ENCODE assay signal across 8 cellular contexts in the genomic region with DNA sequence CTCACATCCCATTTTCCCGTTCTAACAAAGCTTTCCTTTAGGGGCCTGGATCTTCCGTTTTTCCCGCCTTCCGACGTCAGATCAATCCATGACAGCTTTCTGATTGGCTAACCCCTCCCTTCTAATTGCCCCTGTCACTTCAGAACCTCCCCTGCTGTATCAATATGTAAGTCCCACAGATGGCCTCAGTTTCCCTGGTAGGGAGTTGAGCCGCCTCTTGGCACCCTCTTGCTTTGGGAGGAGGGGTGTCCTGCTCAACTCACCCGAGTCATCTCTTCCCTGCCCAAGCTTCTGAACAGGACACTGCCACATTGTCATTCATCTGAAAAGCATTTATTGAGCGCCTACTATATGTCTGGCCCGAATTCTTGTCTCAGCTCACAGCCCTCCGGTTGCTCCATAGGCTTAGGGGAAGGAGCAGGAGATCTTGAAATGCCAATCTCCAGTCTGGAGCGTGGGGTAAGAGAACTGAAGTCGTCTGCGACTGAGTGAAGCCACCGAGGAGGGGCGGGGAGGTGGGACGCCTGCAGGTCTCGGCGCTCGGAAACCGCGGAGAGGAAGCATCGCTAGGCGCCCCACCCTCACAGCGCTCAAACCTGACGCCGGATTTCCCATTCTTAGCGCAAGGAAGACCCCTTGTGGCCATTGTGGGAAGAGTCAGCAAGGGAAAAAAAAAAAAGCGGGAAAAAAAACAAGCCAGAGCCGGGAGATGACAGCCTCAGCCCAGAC. TPM values are rescaled to one million over a fixed set of nuclear protein-coding genes. Genes with fewer than 3 reads are reported as not detected.
DNase-seq lines count a peak whose midpoint lies in the region; ATAC-seq and TF ChIP-seq lines count a peak whose summit lies in the region.

No MANE protein-coding gene starts in this region.

- H3K4me1 Mint-ChIP-seq in activated T-helper 1 cell treated with anti-CD3 and anti-CD28 coated beads, Interleukin-12 subunit alpha, Interleukin-12 subunit beta, Interleukin-2, Interleukin-4 antibody, amounts not matched to agents 30 ng/mL and 10 ng/mL and 1 ng/mL, durations not matched to agents 14 hours and 24 hours and 36 hours (ENCODE audit: low read depth) = peaks cover 19% of the 10 kb centered on the region
- H3K4me1 Mint-ChIP-seq in stimulated activated naive CD8-positive, alpha-beta T cell treated with anti-CD3 and anti-CD28 coated beads, Interleukin-15, Interleukin-2, amounts not matched to agents 100 ng/mL and 50 ng/mL, for 24 hours (ENCODE audit: low read depth) = peaks cover 34% of the 10 kb centered on the region

- H3K4me3 ChIP-seq in Loucy (ENCODE audit: low read length, poor library complexity, severe bottlenecking) = peak overlapping the region; percentile 67
- H3K4me3 ChIP-seq in neural cell (ENCODE audit: low read length) = peak overlapping the region; percentile 59

- peak overlapping the region; percentile 75 for H3K4me2 ChIP-seq in Loucy (ENCODE audit: low read depth, low read length, poor library complexity, severe bottlenecking)
- peak overlapping the region; percentile 54 for H3K4me2 ChIP-seq in neural cell (ENCODE audit: low read length)

- ATAC-seq in HG02623 (IDR thresholded peaks at IDR 0.05; ENCODE audit: unreplicated experiment) = no peak

- H3K27me3 Mint-ChIP-seq in activated T-helper 1 cell treated with anti-CD3 and anti-CD28 coated beads, Interleukin-12 subunit alpha, Interleukin-12 subunit beta, Interleukin-2, Interleukin-4 antibody, amounts not matched to agents 30 ng/mL and 10 ng/mL and 1 ng/mL, durations not matched to agents 14 hours and 24 hours and 36 hours (ENCODE audit: insufficient read depth) = peaks cover 9% of the 10 kb centered on the region
- H3K27me3 Mint-ChIP-seq in stimulated activated naive CD8-positive, alpha-beta T cell treated with anti-CD3 and anti-CD28 coated beads, Interleukin-15, Interleukin-2, amounts not matched to agents 100 ng/mL and 50 ng/mL, for 24 hours = peaks cover 16% of the 10 kb centered on the region

- H3K4me1 ChIP-seq in Loucy (ENCODE audit: insufficient read depth, low read length, poor library complexity, severe bottlenecking) = peaks cover 33% of the 10 kb centered on the region

- H3K9me2 ChIP-seq in Loucy (replicated peaks; ENCODE audit: low read depth, low read length) (no peaks in the 10 kb centered on the region), neural cell (ENCODE audit: insufficient read depth, low read length) (no peaks in the 10 kb centered on the region)

- peak; percentile 24 for TF ChIP-seq EP300 in neural cell (conservative IDR thresholded peaks at IDR 0.05; ENCODE audit: poor library complexity, severe bottlenecking)

- H3K9ac ChIP-seq in Loucy (ENCODE audit: low read depth, low read length, poor library complexity, severe bottlenecking) = peak overlapping the region; percentile 79
- peak overlapping the region; percentile 45 for H3K9ac ChIP-seq in neural cell (ENCODE audit: low read length)

- peak; percentile 92 for DNase-seq in RPMI8226
- peak; percentile 71 for DNase-seq in activated T-helper 1 cell treated with anti-CD3 and anti-CD28 coated beads, Interleukin-12 subunit alpha, Interleukin-12 subunit beta, Interleukin-2, Interleukin-4 antibody, amounts not matched to agents 30 ng/mL and 10 ng/mL and 1 ng/mL, durations not matched to agents 14 hours and 24 hours and 36 hours (ENCODE audit: low spot score)
- peak; percentile 71 for DNase-seq in fibroblast of the conjunctiva (ENCODE audit: low read depth)

- H3K36me3 Mint-ChIP-seq in activated T-helper 1 cell treated with anti-CD3 and anti-CD28 coated beads, Interleukin-12 subunit alpha, Interleukin-12 subunit beta, Interleukin-2, Interleukin-4 antibody, amounts not matched to agents 30 ng/mL and 10 ng/mL and 1 ng/mL, durations not matched to agents 14 hours and 24 hours and 36 hours (ENCODE audit: low read depth) = no peaks in the 10 kb centered on the region
- H3K36me3 Mint-ChIP-seq in stimulated activated naive CD8-positive, alpha-beta T cell treated with anti-CD3 and anti-CD28 coated beads, Interleukin-15, Interleukin-2, amounts not matched to agents 100 ng/mL and 50 ng/mL, for 24 hours (ENCODE audit: low read depth) = no peaks in the 10 kb centered on the region

- H3K79me2 ChIP-seq in Loucy (ENCODE audit: insufficient read depth, low read length) (no peaks in the 10 kb centered on the region), neural cell (replicated peaks; ENCODE audit: insufficient read depth, low read length) (no peaks in the 10 kb centered on the region)

- peak; percentile 89 for TF ChIP-seq RAD21 in neural cell (conservative IDR thresholded peaks at IDR 0.05)

- no peaks in the 10 kb centered on the region for H3F3A ChIP-seq in Loucy (ENCODE audit: low read depth)
- no peaks in the 10 kb centered on the region for H3F3A ChIP-seq in neural cell (ENCODE audit: insufficient read depth, low read length, poor library complexity, severe bottlenecking)

- peak; percentile 65 for TF ChIP-seq CTCF in GM12874 (IDR thresholded peaks at IDR 0.05; ENCODE audit: insufficient read depth, low read depth, low read length)
- TF ChIP-seq CTCF in Loucy (conservative IDR thresholded peaks at IDR 0.05; ENCODE audit: low read length) = peak; percentile 73
- peak; percentile 95 for TF ChIP-seq CTCF in neural cell (IDR thresholded peaks at IDR 0.05; ENCODE audit: poor library complexity, severe bottlenecking)

- H2AFZ ChIP-seq in Loucy (ENCODE audit: low read length) (peak overlapping the region; percentile 93), neural cell (ENCODE audit: low read depth, low read length) (no peak overlapping the region)

- peak overlapping the region; percentile 72 for H3K27ac Mint-ChIP-seq in activated T-helper 1 cell treated with anti-CD3 and anti-CD28 coated beads, Interleukin-12 subunit alpha, Interleukin-12 subunit beta, Interleukin-2, Interleukin-4 antibody, amounts not matched to agents 30 ng/mL and 10 ng/mL and 1 ng/mL, durations not matched to agents 14 hours and 24 hours and 36 hours
- H3K27ac Mint-ChIP-seq in stimulated activated naive CD8-positive, alpha-beta T cell treated with anti-CD3 and anti-CD28 coated beads, Interleukin-15, Interleukin-2, amounts not matched to agents 100 ng/mL and 50 ng/mL, for 24 hours = peak overlapping the region; percentile 74

- no peaks in the 10 kb centered on the region for H3K27me3 ChIP-seq in Loucy (ENCODE audit: insufficient read depth, low read length, poor library complexity, severe bottlenecking)
- H3K27me3 ChIP-seq in neural cell (ENCODE audit: insufficient read depth, low read depth, low read length) = peaks cover 18% of the 10 kb centered on the region

- intact Hi-C loops in activated T-helper 1 cell treated with anti-CD3 and anti-CD28 coated beads, Interleukin-12 subunit alpha, Interleukin-12 subunit beta, Interleukin-2, Interleukin-4 antibody, amounts not matched to agents 30 ng/mL and 10 ng/mL and 1 ng/mL, durations not matched to agents 14 hours and 24 hours and 36 hours (cut with micrococcal nuclease) = loop anchor here (2.0 kb wide), 1 partner anchor 108 kb away; a partner anchor contains a TSS

- no peaks in the 10 kb centered on the region for H3K9me3 Mint-ChIP-seq in activated T-helper 1 cell treated with anti-CD3 and anti-CD28 coated beads, Interleukin-12 subunit alpha, Interleukin-12 subunit beta, Interleukin-2, Interleukin-4 antibody, amounts not matched to agents 30 ng/mL and 10 ng/mL and 1 ng/mL, durations not matched to agents 14 hours and 24 hours and 36 hours
- H3K9me3 Mint-ChIP-seq in stimulated activated naive CD8-positive, alpha-beta T cell treated with anti-CD3 and anti-CD28 coated beads, Interleukin-15, Interleukin-2, amounts not matched to agents 100 ng/mL and 50 ng/mL, for 24 hours = no peaks in the 10 kb centered on the region

- H3K4me3 Mint-ChIP-seq in activated T-helper 1 cell treated with anti-CD3 and anti-CD28 coated beads, Interleukin-12 subunit alpha, Interleukin-12 subunit beta, Interleukin-2, Interleukin-4 antibody, amounts not matched to agents 30 ng/mL and 10 ng/mL and 1 ng/mL, durations not matched to agents 14 hours and 24 hours and 36 hours = peak overlapping the region; percentile 77
- peak overlapping the region; percentile 80 for H3K4me3 Mint-ChIP-seq in stimulated activated naive CD8-positive, alpha-beta T cell treated with anti-CD3 and anti-CD28 coated beads, Interleukin-15, Interleukin-2, amounts not matched to agents 100 ng/mL and 50 ng/mL, for 24 hours

- no peak overlapping the region for H3K27ac ChIP-seq in neural cell (ENCODE audit: low read length)

- H3K9me3 ChIP-seq in Loucy (ENCODE audit: insufficient read depth, low read depth, low read length) (no peaks in the 10 kb centered on the region), neural cell (ENCODE audit: low read length) (no peaks in the 10 kb centered on the region)

- H4K20me1 ChIP-seq in Loucy (ENCODE audit: insufficient read depth, low read length, poor library complexity, severe bottlenecking) = no peaks in the 10 kb centered on the region
- H4K20me1 ChIP-seq in neural cell (ENCODE audit: insufficient read depth) = no peaks in the 10 kb centered on the region

- H3K36me3 ChIP-seq in Loucy (ENCODE audit: insufficient read depth, low read length) (no peaks in the 10 kb centered on the region), neural cell (ENCODE audit: insufficient read depth, low read length) (no peaks in the 10 kb centered on the region)

RNA-seq across cellular contexts. Expression of a gene that starts 28.0 kb away (rescaled TPM):
- 28.6 and 29.6 TPM in 2 replicates for total RNA-seq in activated T-helper 1 cell treated with anti-CD3 and anti-CD28 coated beads, Interleukin-12 subunit alpha, Interleukin-12 subunit beta, Interleukin-2, Interleukin-4 antibody, amounts not matched to agents 30 ng/mL and 10 ng/mL and 1 ng/mL, durations not matched to agents 14 hours and 24 hours and 36 hours
- 57.8 and 76.6 TPM in 2 replicates for polyA plus RNA-seq in neural cell
- 45.6 and 54.0 TPM in 2 replicates for polyA minus RNA-seq in neural cell
